ENCODE assay signal across 8 cellular contexts in the genomic region with DNA sequence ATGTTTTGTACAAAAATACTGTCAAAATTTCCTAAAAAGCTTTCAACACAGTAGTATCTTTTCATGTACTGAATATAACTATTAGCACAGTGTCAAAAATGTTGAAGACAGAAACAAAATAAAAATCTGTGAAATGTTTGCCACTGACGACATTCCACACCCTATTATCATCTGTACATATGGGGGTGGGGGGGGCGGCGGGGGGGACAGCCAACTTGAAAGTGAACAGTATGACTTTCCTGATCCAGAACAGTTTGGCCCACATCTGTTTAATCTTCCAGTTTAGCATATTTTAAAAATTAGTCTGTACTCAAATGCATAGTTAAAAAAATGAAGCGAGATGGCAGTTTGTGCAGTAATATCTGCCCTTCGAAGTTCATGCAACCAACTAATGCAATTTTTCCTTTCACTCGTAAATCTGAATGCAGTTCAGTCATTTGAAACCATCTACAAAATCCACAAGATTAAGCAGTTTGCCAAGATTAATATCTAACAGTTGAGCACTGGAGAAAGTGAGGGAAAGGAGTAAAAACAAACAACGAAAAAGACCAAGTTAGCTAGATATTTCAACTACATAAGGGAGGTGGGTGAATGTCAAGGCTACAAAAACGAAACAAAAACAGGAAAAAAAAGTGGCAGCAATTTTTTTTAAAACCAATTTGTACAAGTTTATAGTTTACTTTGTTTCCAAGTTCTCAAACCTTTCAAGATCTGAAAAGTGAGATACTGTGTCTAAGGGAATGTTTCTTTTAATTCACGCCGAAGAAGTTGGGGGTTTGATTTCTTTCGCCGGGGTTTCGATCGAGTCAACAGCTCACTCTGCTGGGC. TPM values are rescaled to one million over a fixed set of nuclear protein-coding genes. Genes with fewer than 3 reads are reported as not detected.
DNase-seq lines count a peak whose midpoint lies in the region; ATAC-seq and TF ChIP-seq lines count a peak whose summit lies in the region.

No MANE protein-coding gene starts in this region.

- H3K4me3 ChIP-seq in AG10803 (ENCODE audit: low read length) (peak overlapping the region; percentile 92), HUES48 (ENCODE audit: low read depth, low read length) (peak overlapping the region; percentile 89), uterus (peak overlapping the region; percentile 80 to 89)

- intact Hi-C loops in MCF 10A (cut with micrococcal nuclease), result loop anchor here (5.0 to 10.0 kb wide), 7 partner anchors 192 to 1280 kb away; no protein-coding TSS in a partner anchor
- intact Hi-C loops in uterus (cut with DNase I; ENCODE audit: low total_unique reads), result loop anchor here (10.0 kb wide), 1 partner anchor 222 kb away; no protein-coding TSS in a partner anchor

- TF ChIP-seq CTCF in AG10803 (conservative IDR thresholded peaks at IDR 0.05; ENCODE audit: low read length) (no peak), MCF 10A (IDR thresholded peaks at IDR 0.05; ENCODE audit: unreplicated experiment) (no peak), uterus (IDR thresholded peaks at IDR 0.05) (no peak)

- H3K4me3 Mint-ChIP-seq in MCF 10A (ENCODE audit: unreplicated experiment), result peak overlapping the region; percentile 97

- DNase-seq in AG10803 (ENCODE audit: low read depth) (peak; percentile 26), MCF 10A (ENCODE audit: unreplicated experiment) (peak; percentile 17), lung microvascular endothelial cell (ENCODE audit: low read depth in 2 of 2) (peak; percentile 8 to 36), uterus (no peak), NCI-H446 (lab: John Stamatoyannopoulos, UW) (no peak), SHP77 treated with DMSO at 0.1 percent for 48 hours (lab: John Stamatoyannopoulos, UW) (no peak)

- ATAC-seq in GM21526 (IDR thresholded peaks at IDR 0.05; ENCODE audit: low FRiP score, unreplicated experiment), result no peak

- TF ChIP-seq POLR2A in uterus (IDR thresholded peaks at IDR 0.05), result no peak

- H3K36me3 ChIP-seq in HUES48 (ENCODE audit: control insufficient read depth, insufficient read depth, low read length) (peaks cover 17% of the 10 kb centered on the region), uterus (no peaks in the 10 kb centered on the region)

- peak overlapping the region; percentile 89 for H3K9ac ChIP-seq in HUES48 (ENCODE audit: low read depth, low read length)

- CTCF ChIA-PET in MCF 10A (lab: Yijun Ruan, JAX), result interaction anchor here (0.6 to 0.9 kb wide), 4 partner anchors 155 to 981 kb away, joined by 3 read pairs; no protein-coding TSS in a partner anchor

- peak overlapping the region; percentile 97 for H3K27ac Mint-ChIP-seq in MCF 10A (ENCODE audit: low read depth, unreplicated experiment)

- no peaks in the 10 kb centered on the region for H3K27me3 Mint-ChIP-seq in MCF 10A (ENCODE audit: insufficient read depth, unreplicated experiment)

- POLR2A ChIA-PET in MCF 10A (lab: Yijun Ruan, JAX), result interaction anchor here (0.5 to 5.6 kb wide), 30 partner anchors 8 to 1950 kb away, joined by 3 to 72 read pairs (median 4); no protein-coding TSS in a partner anchor

- H3K27ac ChIP-seq in HUES48 (ENCODE audit: low read depth, low read length), result peak overlapping the region; percentile 96
- peak overlapping the region; percentile 95 to 99 for H3K27ac ChIP-seq in uterus

- H3K27me3 ChIP-seq in HUES48 (ENCODE audit: control insufficient read depth, insufficient read depth, low read length) (no peaks in the 10 kb centered on the region), uterus (no peaks in the 10 kb centered on the region)

- peaks cover 54% of the 10 kb centered on the region for H3K4me1 ChIP-seq in HUES48 (ENCODE audit: control insufficient read depth, insufficient read depth, low read length)
- H3K4me1 ChIP-seq in uterus, result peaks cover 0 to 4% of the 10 kb centered on the region in 2 donors

- no TSS peak for BruUV-seq in MCF 10A (replicated peaks; lab: Mats Ljungman, UMichigan)

- peaks cover 56% of the 10 kb centered on the region for H3K36me3 Mint-ChIP-seq in MCF 10A (ENCODE audit: insufficient read depth, unreplicated experiment)

- no peaks in the 10 kb centered on the region for H3K9me3 Mint-ChIP-seq in MCF 10A (ENCODE audit: unreplicated experiment)

- peaks cover 28% of the 10 kb centered on the region for H3K4me1 Mint-ChIP-seq in MCF 10A (ENCODE audit: insufficient read depth, unreplicated experiment)

- H3K9me3 ChIP-seq in HUES48 (ENCODE audit: control insufficient read depth, insufficient read depth, low read length) (no peaks in the 10 kb centered on the region), uterus (no peaks in the 10 kb centered on the region)

RNA-seq across cellular contexts. Expression of gene CITED2, which starts 1.9 kb away (rescaled TPM):
- total RNA-seq in MCF 10A (2022), result 50.4 and 62.0 TPM in 2 replicates
- 10.7 and 15.9 TPM in 2 replicates for total RNA-seq in lung microvascular endothelial cell
- total RNA-seq in uterus, result 100 to 1,000 TPM in 3 of 4 donors, 10 to 100 TPM in 1; 53.4 to 260 (median 159) TPM

Comparison
In these comparisons a context has a peak if more than half of its experiments do, and no peak if none do; other contexts are left out.
1. DNase-seq: peak in AG10803 (single experiment), MCF 10A (single experiment) and lung microvascular endothelial cell (2 of 2); none in uterus (0 of 2), NCI-H446 (0 of 2) and SHP77 treated with DMSO at 0.1 percent for 48 hours (single experiment).
2. Peak in every context shown above with its lines, with median percentiles within 50 percentile points of each other: H3K4me3 ChIP-seq.